8 cellular contexts compared by ENCODE assay signal in the genomic region with DNA sequence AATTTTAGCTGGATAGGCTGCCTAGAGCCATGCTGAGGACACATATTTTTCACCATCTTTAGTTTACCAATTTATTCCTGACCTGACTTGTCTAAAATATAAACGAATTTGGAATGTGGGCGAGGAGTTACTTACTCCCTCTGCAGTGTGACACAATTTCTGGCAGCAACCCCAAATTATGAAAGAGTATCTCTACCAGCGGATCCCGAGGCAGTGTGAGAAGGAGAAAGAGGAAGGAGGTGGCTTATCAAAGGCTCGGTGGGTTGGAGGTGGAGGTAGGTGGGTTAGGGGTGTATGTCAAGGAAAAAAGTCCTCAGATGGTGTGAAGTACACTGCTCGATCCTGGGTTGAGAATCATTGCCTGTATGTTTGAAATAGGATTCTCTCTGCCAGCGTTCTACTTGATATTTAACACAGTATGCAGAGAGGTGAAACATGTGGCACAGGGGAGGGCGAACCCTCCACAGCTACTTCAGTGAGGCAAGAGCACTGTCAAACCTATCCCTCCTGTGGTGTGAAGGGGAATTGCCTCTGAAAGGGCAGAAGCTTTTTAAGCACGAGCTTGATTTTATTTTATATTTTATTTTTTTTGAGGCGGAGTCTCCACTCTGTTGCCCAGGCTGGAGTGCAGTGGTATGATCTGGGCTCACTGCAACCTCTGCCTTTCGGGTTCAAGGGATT.
DNase-seq lines count a peak whose midpoint lies in the region; ATAC-seq, FAIRE-seq and TF ChIP-seq lines count a peak whose summit lies in the region.

No MANE protein-coding gene starts in this region.

- DNase-seq in COLO668 (lab: John Stamatoyannopoulos, UW; ENCODE audit: unreplicated experiment) (peak; percentile 10), IMR-90 (peak; percentile 56), T-helper 17 cell (no peak), endothelial cell of umbilical vein (ENCODE audit: low read depth, low spot score) (peak; percentile 9), NCI-H1048 (lab: John Stamatoyannopoulos, UW) (no peak)

- H3K79me1 ChIP-seq in IMR-90 (ENCODE audit: low read depth in 1 of 2, low read length in 2 of 2), result no peaks in the 10 kb centered on the region

- no peak overlapping the region for H3K27ac ChIP-seq in IMR-90 (ENCODE audit: insufficient read depth, low read length)
- no peak overlapping the region for H3K27ac ChIP-seq in endothelial cell of umbilical vein (ENCODE audit: insufficient read depth, low read depth, low read length)
- H3K27ac ChIP-seq in parathyroid adenoma, result no peak overlapping the region

- peaks cover 42% of the 10 kb centered on the region for H3K27me3 Mint-ChIP-seq in T-helper 17 cell

- H3K9me3 ChIP-seq in IMR-90 (ENCODE audit: control insufficient read depth, insufficient read depth, low read length) (no peaks in the 10 kb centered on the region), T-helper 17 cell (ENCODE audit: control insufficient read depth, low read length, poor library complexity, severe bottlenecking) (no peaks in the 10 kb centered on the region), endothelial cell of umbilical vein (replicated peaks; ENCODE audit: control insufficient read depth, insufficient read depth, low read length) (no peaks in the 10 kb centered on the region), parathyroid adenoma (ENCODE audit: control insufficient read depth, low read length) (no peaks in the 10 kb centered on the region)

- H3K23ac ChIP-seq in IMR-90 (ENCODE audit: low read depth, low read length), result no peak overlapping the region

- FAIRE-seq in endothelial cell of umbilical vein (lab: Jason Lieb, UNC), result no peak

- no peak overlapping the region for H2BK5ac ChIP-seq in IMR-90 (ENCODE audit: low read depth, low read length, poor library complexity, severe bottlenecking)

- no peaks in the 10 kb centered on the region for H4K20me1 ChIP-seq in IMR-90 (ENCODE audit: insufficient read depth, low read length)
- H4K20me1 ChIP-seq in endothelial cell of umbilical vein (replicated peaks; ENCODE audit: control insufficient read depth, extremely low read depth, insufficient read depth, low read length), result no peaks in the 10 kb centered on the region

- H2AK9ac ChIP-seq in IMR-90 (replicated peaks; ENCODE audit: low read depth, low read length, poor library complexity), result peak overlapping the region; percentile 15

- H3K36me3 ChIP-seq in IMR-90 (ENCODE audit: control insufficient read depth, insufficient read depth, low read length) (no peaks in the 10 kb centered on the region), endothelial cell of umbilical vein (ENCODE audit: control insufficient read depth in 2 of 2, extremely low read depth in 1 of 2, insufficient read depth in 2 of 2, low read length in 2 of 2) (no peaks in the 10 kb centered on the region), parathyroid adenoma (ENCODE audit: control insufficient read depth, insufficient read depth, low read length) (no peaks in the 10 kb centered on the region)

- WGBS in IMR-90 (ENCODE audit: extremely low coverage in 2 of 2, insufficient read length in 1 of 2), 2 experiments, result no CpG with 5 or more reads among the region's 11 CpGs

- BruUV-seq in IMR-90 (replicated peaks; lab: Mats Ljungman, UMichigan) (no TSS peak), endothelial cell of umbilical vein (replicated peaks; lab: Mats Ljungman, UMichigan) (no TSS peak)

- H4K5ac ChIP-seq in IMR-90 (ENCODE audit: low read depth, low read length), result no peak overlapping the region

- H3K4me1 Mint-ChIP-seq in T-helper 17 cell, result peaks cover 8% of the 10 kb centered on the region

- no peak overlapping the region for H2AK5ac ChIP-seq in IMR-90 (ENCODE audit: low read depth, low read length)

- TF ChIP-seq POLR2A in IMR-90 (IDR thresholded peaks at IDR 0.05; ENCODE audit: low read depth, low read length) (no peak), endothelial cell of umbilical vein (IDR thresholded peaks at IDR 0.05; ENCODE audit: low read depth, low read length) (no peak)

- H2AFZ ChIP-seq in IMR-90 (replicated peaks; ENCODE audit: low read length, poor library complexity), result peak overlapping the region; percentile 56
- H2AFZ ChIP-seq in endothelial cell of umbilical vein (ENCODE audit: low read depth, low read length), result no peak overlapping the region
- no peak overlapping the region for H2AFZ ChIP-seq in parathyroid adenoma

- dilution Hi-C loops in IMR-90 (cut with HindIII; ENCODE audit: low sequenced_read_pairs, unreplicated experiment), result no loop called here
- dilution Hi-C loops in endothelial cell of umbilical vein (cut with MboI; ENCODE audit: extremely low pct_ligation_motif_present, low sequenced_read_pairs), result no loop called here

- no peak overlapping the region for H3K9ac ChIP-seq in IMR-90 (ENCODE audit: low read depth, low read length)
- H3K9ac ChIP-seq in endothelial cell of umbilical vein (replicated peaks; ENCODE audit: extremely low read depth, insufficient read depth, low read length), result no peak overlapping the region
- no peak overlapping the region for H3K9ac ChIP-seq in parathyroid adenoma

- H3K27ac Mint-ChIP-seq in T-helper 17 cell, result no peak overlapping the region

- no peak overlapping the region for H2BK120ac ChIP-seq in IMR-90 (ENCODE audit: low read depth, low read length)

- intact Hi-C loops in IMR-90 (cut with micrococcal nuclease), result no loop called here
- intact Hi-C loops in endothelial cell of umbilical vein (cut with micrococcal nuclease), result loop anchor here (2.0 kb wide), 1 partner anchor 101 kb away; the partner anchor contains the start of gene HSPD1

- 0 out of 2 replicates have a peak overlapping the region, but pooled peaks have one; percentile 2 for H3K14ac ChIP-seq in IMR-90 (replicated peaks; ENCODE audit: low read depth, low read length)

- H3K4me2 ChIP-seq in IMR-90 (ENCODE audit: low read depth, low read length) (no peak overlapping the region), endothelial cell of umbilical vein (ENCODE audit: insufficient read depth, low read length) (no peak overlapping the region), parathyroid adenoma (ENCODE audit: low read length) (no peak overlapping the region)

- H3K56ac ChIP-seq in IMR-90 (ENCODE audit: extremely low read depth, insufficient read depth, low read length), result no peak overlapping the region

- no peaks in the 10 kb centered on the region for H3K36me3 Mint-ChIP-seq in T-helper 17 cell (ENCODE audit: low read depth)

- POLR2A ChIA-PET in IMR-90 (lab: Charles Lee; ENCODE audit: unreplicated experiment), result no interaction called here
- POLR2A ChIA-PET in endothelial cell of umbilical vein (lab: Charles Lee), result no interaction called here

- peak; percentile 28; the same call in 1 of the 2 replicates for TF ChIP-seq RAD21 in IMR-90 (IDR thresholded peaks at IDR 0.05; ENCODE audit: low read length)

- TF ChIP-seq CTCF in IMR-90 (conservative IDR thresholded peaks at IDR 0.05; ENCODE audit: low read depth, low read length), result peak; percentile 40
- peak in 1 of 2 donors; percentile 12 for TF ChIP-seq CTCF in endothelial cell of umbilical vein (IDR thresholded peaks at IDR 0.05; ENCODE audit: extremely low read depth in 1 of 2, insufficient read depth in 1 of 2, low read depth in 1 of 2, low read length in 2 of 2)
- peak; percentile 23 for TF ChIP-seq CTCF in parathyroid adenoma (IDR thresholded peaks at IDR 0.05)

- no peak overlapping the region for H3K18ac ChIP-seq in IMR-90 (ENCODE audit: low read depth, low read length)

- H3K4me1 ChIP-seq in IMR-90 (ENCODE audit: control insufficient read depth, insufficient read depth, low read length) (peaks cover 2% of the 10 kb centered on the region; the same call in 1 of the 2 replicates), endothelial cell of umbilical vein (ENCODE audit: control insufficient read depth, extremely low read depth, insufficient read depth, low read length) (no peaks in the 10 kb centered on the region), parathyroid adenoma (no peaks in the 10 kb centered on the region)

- no peak overlapping the region for H3K4me3 Mint-ChIP-seq in T-helper 17 cell

- no peak overlapping the region for H2BK15ac ChIP-seq in IMR-90 (ENCODE audit: low read depth, low read length)

- peak overlapping the region in 1 of 2 experiments; percentile 21; a peak in 1 of 4 replicates for H4K8ac ChIP-seq in IMR-90 (ENCODE audit: low read depth in 2 of 2, low read length in 2 of 2)

- peak overlapping the region; percentile 67; the same call in 1 of the 2 replicates for H3K4ac ChIP-seq in IMR-90 (ENCODE audit: low read depth, low read length)

- H2BK20ac ChIP-seq in IMR-90 (ENCODE audit: low read depth, low read length), result no peak overlapping the region

- H3K79me2 ChIP-seq in endothelial cell of umbilical vein (ENCODE audit: control insufficient read depth, insufficient read depth, low read length) (no peaks in the 10 kb centered on the region), parathyroid adenoma (no peaks in the 10 kb centered on the region)

- ATAC-seq in GM19468 (IDR thresholded peaks at IDR 0.05; ENCODE audit: extremely low read depth, unreplicated experiment) (peak; percentile 69), IMR-90 (ENCODE audit: low read depth) (peak; percentile 86), T-helper 17 cell (peak; percentile 85), GM21360 (IDR thresholded peaks at IDR 0.05; ENCODE audit: unreplicated experiment) (no peak)

- in situ Hi-C loops in IMR-90 (cut with MboI; ENCODE audit: low sequenced_read_pairs), result no loop called here

- CTCF ChIA-PET in IMR-90 (lab: Yijun Ruan, JAX) (interaction anchor here (1.1 to 1.2 kb wide), 5 partner anchors 13 to 1696 kb away, joined by 3 to 5 read pairs (median 3); no protein-coding TSS in a partner anchor), endothelial cell of umbilical vein (lab: Charles Lee) (interaction anchor here (0.6 to 1.6 kb wide), 15 partner anchors 8 to 180 kb away, joined by 3 to 10 read pairs (median 3); partner anchors contain the start of genes MOB4, RFTN2 and SF3B1)

- no peak overlapping the region for H4K91ac ChIP-seq in IMR-90 (ENCODE audit: insufficient read depth, low read depth, low read length)

- H3K4me3 ChIP-seq in IMR-90 (ENCODE audit: insufficient read depth, low read depth, low read length) (no peak overlapping the region), endothelial cell of umbilical vein (replicated peaks in 1 of 3; ENCODE audit: insufficient read depth in 1 of 3, low read depth in 1 of 3, low read length in 3 of 3) (no peak overlapping the region), parathyroid adenoma (ENCODE audit: low read depth, low read length) (no peak overlapping the region)

- H3K9me1 ChIP-seq in IMR-90 (ENCODE audit: insufficient read depth, low read length) (no peaks in the 10 kb centered on the region), endothelial cell of umbilical vein (replicated peaks; ENCODE audit: control insufficient read depth, extremely low read depth, insufficient read depth, low read length) (no peaks in the 10 kb centered on the region)

- no peaks in the 10 kb centered on the region for H3K27me3 ChIP-seq in IMR-90 (ENCODE audit: control insufficient read depth, insufficient read depth, low read length)
- no peaks in the 10 kb centered on the region for H3K27me3 ChIP-seq in endothelial cell of umbilical vein (ENCODE audit: control insufficient read depth in 2 of 2, insufficient read depth in 2 of 2, low read length in 2 of 2)
- no peaks in the 10 kb centered on the region for H3K27me3 ChIP-seq in parathyroid adenoma (ENCODE audit: control insufficient read depth, insufficient read depth, low read length)

TF ChIP-seq in IMR-90, 13 proteins besides CTCF, POLR2A, EP300 and RAD21 (continues in another document):
- no peak for TF ChIP-seq CHD1 (IDR thresholded peaks at IDR 0.05; ENCODE audit: low read depth, low read length)

Comparison
In these comparisons a context has a peak if more than half of its experiments do, and no peak if none do; other contexts are left out.
1. DNase-seq: peak in COLO668 (single experiment), IMR-90 (single experiment) and endothelial cell of umbilical vein (single experiment); none in T-helper 17 cell (0 of 3) and NCI-H1048 (single experiment).